ENCODE assay signal across 14 cellular contexts in the genomic region with DNA sequence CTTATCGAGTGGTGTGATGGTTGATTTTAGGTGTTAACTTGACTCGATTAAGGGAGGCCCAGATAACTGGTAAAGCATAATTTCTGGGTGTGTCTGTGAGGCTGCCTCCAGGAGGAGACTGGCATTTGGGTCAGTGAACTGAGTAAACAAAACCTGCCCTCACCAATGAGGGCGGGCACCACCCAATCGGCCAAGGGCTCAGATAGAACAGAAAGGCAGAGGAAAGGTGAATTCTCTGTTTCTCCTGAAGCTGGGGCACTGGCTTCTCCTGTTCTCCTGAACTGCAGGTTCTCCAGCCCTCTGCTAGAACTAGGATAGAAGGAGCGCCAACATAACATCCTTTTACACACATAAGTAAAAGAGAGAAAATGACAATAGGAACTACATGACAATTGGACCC. TPM values are rescaled to one million over a fixed set of nuclear protein-coding genes. Genes with fewer than 3 reads are reported as not detected.
DNase-seq lines count a peak whose midpoint lies in the region; ATAC-seq and TF ChIP-seq lines count a peak whose summit lies in the region.
"Had no signal": no experiment of that assay in that cellular context is flagged by ENCODE, and none has a peak within 500 bp of the region (broad histone marks: within the 10 kb centered on the region; RNA-seq: fewer than 3 reads in every experiment).

No MANE protein-coding gene starts in this region.

- no peak overlapping the region for H3K4me2 ChIP-seq in PC-3 (ENCODE audit: low read length)
- H3K4me2 ChIP-seq: GM23338 had no signal

- no peak overlapping the region for H2AFZ ChIP-seq in PC-3 (ENCODE audit: low read length)
- H2AFZ ChIP-seq: GM23338 had no signal

- TF ChIP-seq CTCF in PC-3 (conservative IDR thresholded peaks at IDR 0.05; ENCODE audit: low read depth, low read length) (no peak), stomach (IDR thresholded peaks at IDR 0.05) (no peak)

- ATAC-seq in PC-3 = no peak
- ATAC-seq in left lobe of liver = peak; percentile 73
- no peak for ATAC-seq in GM18858 (IDR thresholded peaks at IDR 0.05; ENCODE audit: unreplicated experiment)
- ATAC-seq in aorta (ENCODE audit: low FRiP score) = no peak
- ATAC-seq: GM23338 had no signal

- peak; percentile 28 for DNase-seq in HT-29 (ENCODE audit: low spot score)
- DNase-seq in PC-3 = peak; percentile 18
- DNase-seq in left lobe of liver (ENCODE audit: low spot score) = peak; percentile 57
- peak; percentile 35 for DNase-seq in stomach
- no peak for DNase-seq in aorta
- DNase-seq in Ammon's horn (ENCODE audit: low spot score) = no peak
- DNase-seq: BE2C; C1 segment of cervical spinal cord; Caco-2; CD4-positive, alpha-beta T cell; HCEC 1CT had no signal

- H3K4me1 ChIP-seq in PC-3 (ENCODE audit: insufficient read depth, low read length) = peaks cover 33% of the 10 kb centered on the region
- H3K4me1 ChIP-seq in stomach = peaks cover 0 to 36% (median 22%) of the 10 kb centered on the region in 4 donors
- H3K4me1 ChIP-seq in aorta (ENCODE audit: control insufficient read depth in 1 of 2, insufficient read depth in 2 of 2, low read length in 2 of 2) = peaks cover 2 to 6% of the 10 kb centered on the region in 2 donors
- H3K4me1 ChIP-seq: BE2C, Caco-2 had no signal

- H3K9ac ChIP-seq in PC-3 (ENCODE audit: low read length) = no peak overlapping the region

- H3F3A ChIP-seq in PC-3 (ENCODE audit: low read length, unreplicated experiment) = no peaks in the 10 kb centered on the region

- intact Hi-C loops in PC-3 (cut with micrococcal nuclease) (loop anchor here (10.0 kb wide), 1 partner anchor 1013 kb away; no protein-coding TSS in a partner anchor), stomach (cut with DNase I; ENCODE audit: low total_unique reads) (no loop called here), aorta (cut with DNase I) (loop anchor here in 1 of 2 donors (5.0 to 10.0 kb wide), 3 partner anchors 133 to 1013 kb away; a partner anchor contains a TSS)

- CTCF ChIA-PET in PC-3 (lab: Charles Lee) = no interaction called here

- no peaks in the 10 kb centered on the region for H3K79me2 ChIP-seq in PC-3 (ENCODE audit: low read length)

- H3K27me3 ChIP-seq in PC-3 (ENCODE audit: low read length) (no peaks in the 10 kb centered on the region), stomach (no peaks in the 10 kb centered on the region), aorta (ENCODE audit: control insufficient read depth in 1 of 2, insufficient read depth in 2 of 2, low read length in 1 of 2) (no peaks in the 10 kb centered on the region)
- H3K27me3 ChIP-seq: BE2C had no signal

- no peak for TF ChIP-seq POLR2A in stomach (IDR thresholded peaks at IDR 0.05)

- no peaks in the 10 kb centered on the region for H3K9me3 ChIP-seq in PC-3 (ENCODE audit: low read length)
- H3K9me3 ChIP-seq in stomach = no peaks in the 10 kb centered on the region
- H3K9me3 ChIP-seq in aorta (ENCODE audit: control insufficient read depth, low read length) = no peaks in the 10 kb centered on the region
- H3K9me3 ChIP-seq: BE2C, Caco-2 had no signal

- no TSS peak for BruUV-seq in PC-3 (replicated peaks; lab: Mats Ljungman, UMichigan)

- POLR2A ChIA-PET in PC-3 (lab: Charles Lee; ENCODE audit: unreplicated experiment) = no interaction called here

- 34 to 74% (median 58%) methylated on average over 5 of the region's 5 CpGs for WGBS in stomach, 5 donors
- WGBS in aorta, 2 donors = 80 to 89% methylated on average over 5 of the region's 5 CpGs

- no peaks in the 10 kb centered on the region for H3K9me2 ChIP-seq in PC-3 (replicated peaks; ENCODE audit: low read length)

- H3K27ac ChIP-seq in PC-3 (ENCODE audit: low read length) = no peak overlapping the region
- peak overlapping the region in 2 of 5 donors; percentile 20 to 76 for H3K27ac ChIP-seq in stomach
- H3K27ac ChIP-seq in aorta (ENCODE audit: low read depth in 1 of 2, low read length in 2 of 2) = peak overlapping the region in 1 of 2 donors; percentile 54
- H3K27ac ChIP-seq: HL-60 had no signal

- TF ChIP-seq EP300 in stomach (IDR thresholded peaks at IDR 0.05) = no peak

- no peaks in the 10 kb centered on the region for H3K36me3 ChIP-seq in PC-3 (ENCODE audit: low read depth, low read length)
- no peaks in the 10 kb centered on the region for H3K36me3 ChIP-seq in stomach
- H3K36me3 ChIP-seq in aorta (ENCODE audit: control insufficient read depth in 1 of 2, insufficient read depth in 2 of 2, low read length in 1 of 2) = no peaks in the 10 kb centered on the region
- H3K36me3 ChIP-seq: BE2C had no signal

- H3K4me3 ChIP-seq in PC-3 (ENCODE audit: low read length) = no peak overlapping the region
- H3K4me3 ChIP-seq in stomach = no peak overlapping the region
- no peak overlapping the region for H3K4me3 ChIP-seq in aorta (ENCODE audit: low read length in 2 of 2)
- H3K4me3 ChIP-seq: GM23338 had no signal

- H4K20me1 ChIP-seq in PC-3 (ENCODE audit: low read length) = no peaks in the 10 kb centered on the region

RNA-seq across cellular contexts. Expression of a gene that starts 35.1 kb away (rescaled TPM):
- total RNA-seq in HT-29 (2014; rRNA removed; shearing (Covaris generic)) = 63.8 and 67.8 TPM in 2 replicates
- total RNA-seq in PC-3 (2014; rRNA removed) (62.1 and 73.2 TPM in 2 replicates), left lobe of liver (66.4 TPM), stomach (100 to 1,000 TPM in 1 of 5 donors, 10 to 100 TPM in 4; 26.8 to 111 (median 93.3) TPM), aorta (100 to 1,000 TPM; 113 to 127 TPM)
- polyA plus RNA-seq in stomach (100 to 1,000 TPM in 1 of 3 donors, 10 to 100 TPM in 2; 86.9 to 116 (median 94.4) TPM), aorta (100 to 1,000 TPM; 167 to 223 TPM)

Comparison
In these comparisons a context has a peak if more than half of its experiments do, and no peak if none do; other contexts are left out.
1. DNase-seq: peak in HT-29 (single experiment), PC-3 (single experiment), left lobe of liver (single experiment) and stomach (single experiment); none in aorta (0 of 2) and Ammon's horn (single experiment).